Comparison of ENCODE assay signal across 9 cellular contexts in genomic region chr5:34686762-34687268, GRCh38. TPM values are rescaled to one million over a fixed set of nuclear protein-coding genes. Genes with fewer than 3 reads are reported as not detected.
DNase-seq lines count a peak whose midpoint lies in the region; ATAC-seq and TF ChIP-seq lines count a peak whose summit lies in the region.
"Had no signal": no experiment of that assay in that cellular context is flagged by ENCODE, and none has a peak within 500 bp of the region (broad histone marks: within the 10 kb centered on the region; RNA-seq: fewer than 3 reads in every experiment).

No MANE protein-coding gene starts in this region.

- no peak overlapping the region for H3K4me3 Mint-ChIP-seq in GM23338
- H3K4me3 Mint-ChIP-seq: activated B cell treated with CpG ODN at 0.5 μM for 24 hours had no signal

- no peaks in the 10 kb centered on the region for H3K9me3 ChIP-seq in cardiac muscle cell (ENCODE audit: low read depth)

- H3K27me3 Mint-ChIP-seq in GM23338 (ENCODE audit: insufficient read depth, low read depth, poor library complexity) = peaks cover 3% of the 10 kb centered on the region
- H3K27me3 Mint-ChIP-seq: activated B cell treated with CpG ODN at 0.5 μM for 24 hours had no signal

- H3K4me3 ChIP-seq in GM23338 = no peak overlapping the region
- H3K4me3 ChIP-seq in cardiac muscle cell = no peak overlapping the region
- peak overlapping the region; percentile 44 for H3K4me3 ChIP-seq in rectal smooth muscle tissue (ENCODE audit: low read length)

- H3K9me2 ChIP-seq in GM23338 (ENCODE audit: insufficient read depth) = no peaks in the 10 kb centered on the region

- H3K79me2 ChIP-seq in GM23338 (replicated peaks; ENCODE audit: insufficient read depth) = peaks cover 96% of the 10 kb centered on the region

- TF ChIP-seq CTCF in GM23338 (conservative IDR thresholded peaks at IDR 0.05; ENCODE audit: low read depth in 2 of 2) (no peak), cardiac muscle cell (IDR thresholded peaks at IDR 0.05; ENCODE audit: low read depth, low read length) (no peak)

- H2AFZ ChIP-seq in GM23338 = no peak overlapping the region

- H4K20me1 ChIP-seq in GM23338 (replicated peaks; ENCODE audit: insufficient read depth) = peaks cover 31% of the 10 kb centered on the region

- no peak overlapping the region for H3K9ac ChIP-seq in rectal smooth muscle tissue (ENCODE audit: low read length)

- peak overlapping the region; percentile 30; the same call in 1 of the 2 replicates for H3K4me2 ChIP-seq in GM23338

- ATAC-seq in GM23338 (peak; percentile 8; the same call in 1 of the 3 replicates), HG03439 (IDR thresholded peaks at IDR 0.05; ENCODE audit: unreplicated experiment) (no peak), GM18858 (IDR thresholded peaks at IDR 0.05; ENCODE audit: unreplicated experiment) (no peak)

- no peaks in the 10 kb centered on the region for H3K9me3 Mint-ChIP-seq in GM23338
- H3K9me3 Mint-ChIP-seq: activated B cell treated with CpG ODN at 0.5 μM for 24 hours had no signal

- H3K4me1 ChIP-seq in GM23338 (ENCODE audit: insufficient read depth) (peaks cover 55% of the 10 kb centered on the region), cardiac muscle cell (ENCODE audit: low read depth) (peaks cover 33% of the 10 kb centered on the region), rectal smooth muscle tissue (ENCODE audit: control insufficient read depth, insufficient read depth, low read length) (peaks cover 23% of the 10 kb centered on the region)

- peaks cover 58% of the 10 kb centered on the region for H3K4me1 Mint-ChIP-seq in GM23338
- H3K4me1 Mint-ChIP-seq: activated B cell treated with CpG ODN at 0.5 μM for 24 hours had no signal

- H3K36me3 Mint-ChIP-seq in GM23338 (ENCODE audit: low read depth) = peaks cover 50% of the 10 kb centered on the region

- no peaks in the 10 kb centered on the region for H3F3A ChIP-seq in GM23338 (replicated peaks; ENCODE audit: low read depth)

- DNase-seq in GM23338 (ENCODE audit: low spot score) = no peak
- DNase-seq in SW480 (ENCODE audit: low spot score) = peak; percentile 7
- DNase-seq in cardiac muscle cell (ENCODE audit: low read depth in 1 of 2, low spot score in 1 of 2) = peak; percentile 90 to 99
- no peak for DNase-seq in cerebellar cortex (ENCODE audit: low spot score)
- DNase-seq in NCI-H1694 (lab: John Stamatoyannopoulos, UW) = no peak
- DNase-seq: activated B cell treated with CpG ODN at 0.5 μM for 24 hours had no signal

- H3K27me3 ChIP-seq in GM23338 (ENCODE audit: insufficient read depth) (no peaks in the 10 kb centered on the region), cardiac muscle cell (no peaks in the 10 kb centered on the region), rectal smooth muscle tissue (ENCODE audit: control insufficient read depth, insufficient read depth, low read length) (no peaks in the 10 kb centered on the region)

- peak overlapping the region; percentile 55 for H3K27ac ChIP-seq in GM23338 (ENCODE audit: low read depth)
- peak overlapping the region; percentile 92 for H3K27ac ChIP-seq in cardiac muscle cell
- peak overlapping the region; percentile 77 for H3K27ac ChIP-seq in rectal smooth muscle tissue (ENCODE audit: low read depth, low read length)

- peak overlapping the region; percentile 58 for H3K27ac Mint-ChIP-seq in GM23338
- H3K27ac Mint-ChIP-seq: activated B cell treated with CpG ODN at 0.5 μM for 24 hours had no signal

- H3K36me3 ChIP-seq in GM23338 (ENCODE audit: insufficient read depth) (peaks cover 10% of the 10 kb centered on the region; the same call in 1 of the 2 replicates), cardiac muscle cell (no peaks in the 10 kb centered on the region), rectal smooth muscle tissue (ENCODE audit: control insufficient read depth, insufficient read depth, low read length) (no peaks in the 10 kb centered on the region)

TF ChIP-seq in GM23338, 12 proteins besides CTCF, POLR2A, EP300 and RAD21:
- TF ChIP-seq STAT1 (IDR thresholded peaks at IDR 0.05; ENCODE audit: unreplicated experiment) = no peak
- no peak for TF ChIP-seq ZNF114 (CRISPR knock-in tag; IDR thresholded peaks at IDR 0.05)
- no peak for TF ChIP-seq EZH2 (IDR thresholded peaks at IDR 0.05; ENCODE audit: low read depth, unreplicated experiment)
TF ChIP-seq in GM23338: peak in this region for 0.

RNA-seq across cellular contexts. Expression of gene RAI14, which starts 30.7 kb away (rescaled TPM):
- total RNA-seq in GM23338 (2014; rRNA removed; shearing (Covaris generic)) = 90.3 and 95.8 TPM in 2 replicates
- polyA plus RNA-seq in GM23338 (2016; fragmentation: Nextera tagmentation; extraction: Ambion mirVana) = 46.7 and 58.8 TPM in 2 replicates
- 11.6 and 12.8 TPM in 2 replicates for total RNA-seq in cardiac muscle cell
- polyA plus RNA-seq in cardiac muscle cell = 9.6 and 13.4 TPM in 2 replicates

Comparison
In these comparisons a context has a peak if more than half of its experiments do, and no peak if none do; other contexts are left out.
1. DNase-seq: peak in SW480 (single experiment) and cardiac muscle cell (2 of 2); none in GM23338 (single experiment), cerebellar cortex (single experiment) and NCI-H1694 (single experiment).
2. Peak in every context shown above with its lines, with median percentiles within 50 percentile points of each other: H3K27ac ChIP-seq.